ENCODE assay signal across 2 cellular contexts in the genomic region with DNA sequence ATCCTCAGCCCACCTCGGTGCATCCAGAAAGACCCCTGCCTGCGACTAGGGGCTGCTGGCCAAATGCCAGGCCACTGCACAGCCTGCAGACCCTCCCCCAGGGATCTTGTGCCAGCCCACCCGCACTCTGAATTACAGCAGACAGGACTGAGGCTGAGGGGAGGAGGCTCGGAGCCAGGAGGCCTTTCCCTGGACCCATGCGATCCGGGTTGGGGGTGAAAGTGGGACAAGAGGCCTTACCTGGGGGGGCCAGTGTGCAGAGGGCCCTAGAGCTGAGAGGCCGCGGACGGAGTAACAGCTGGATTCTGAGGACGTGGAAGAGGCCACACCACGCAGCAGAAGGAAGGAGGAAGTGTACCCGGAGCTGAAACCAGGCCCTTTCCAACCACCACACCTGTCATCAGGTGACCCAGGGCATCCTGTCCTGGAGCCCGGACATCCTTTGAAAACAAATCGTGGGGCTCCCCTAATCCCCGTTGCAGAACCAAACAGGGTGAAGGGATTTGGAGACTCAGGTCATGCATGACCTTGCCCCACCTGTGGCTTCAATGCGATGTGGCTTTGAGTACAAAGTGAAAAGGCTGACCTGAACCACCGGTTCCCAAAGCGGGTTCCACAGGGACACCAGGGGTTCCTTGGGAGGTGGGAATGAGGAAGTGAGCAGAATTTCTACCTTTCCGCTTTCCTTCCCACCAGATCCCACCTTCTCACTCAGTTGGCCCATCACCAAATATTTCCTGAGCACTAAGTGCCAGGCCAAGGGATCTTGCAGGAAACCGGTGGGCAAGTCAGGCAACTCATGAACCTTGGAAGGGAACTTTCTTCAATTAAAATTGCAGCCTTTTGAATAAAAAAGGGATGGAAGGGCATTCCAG.
TF ChIP-seq lines count a peak whose summit lies in the region.

No MANE protein-coding gene starts in this region.

TF ChIP-seq in SK-N-SH, 30 proteins besides CTCF, POLR2A, EP300 and RAD21 (continued from another document):
- TF ChIP-seq, protein P1, sequence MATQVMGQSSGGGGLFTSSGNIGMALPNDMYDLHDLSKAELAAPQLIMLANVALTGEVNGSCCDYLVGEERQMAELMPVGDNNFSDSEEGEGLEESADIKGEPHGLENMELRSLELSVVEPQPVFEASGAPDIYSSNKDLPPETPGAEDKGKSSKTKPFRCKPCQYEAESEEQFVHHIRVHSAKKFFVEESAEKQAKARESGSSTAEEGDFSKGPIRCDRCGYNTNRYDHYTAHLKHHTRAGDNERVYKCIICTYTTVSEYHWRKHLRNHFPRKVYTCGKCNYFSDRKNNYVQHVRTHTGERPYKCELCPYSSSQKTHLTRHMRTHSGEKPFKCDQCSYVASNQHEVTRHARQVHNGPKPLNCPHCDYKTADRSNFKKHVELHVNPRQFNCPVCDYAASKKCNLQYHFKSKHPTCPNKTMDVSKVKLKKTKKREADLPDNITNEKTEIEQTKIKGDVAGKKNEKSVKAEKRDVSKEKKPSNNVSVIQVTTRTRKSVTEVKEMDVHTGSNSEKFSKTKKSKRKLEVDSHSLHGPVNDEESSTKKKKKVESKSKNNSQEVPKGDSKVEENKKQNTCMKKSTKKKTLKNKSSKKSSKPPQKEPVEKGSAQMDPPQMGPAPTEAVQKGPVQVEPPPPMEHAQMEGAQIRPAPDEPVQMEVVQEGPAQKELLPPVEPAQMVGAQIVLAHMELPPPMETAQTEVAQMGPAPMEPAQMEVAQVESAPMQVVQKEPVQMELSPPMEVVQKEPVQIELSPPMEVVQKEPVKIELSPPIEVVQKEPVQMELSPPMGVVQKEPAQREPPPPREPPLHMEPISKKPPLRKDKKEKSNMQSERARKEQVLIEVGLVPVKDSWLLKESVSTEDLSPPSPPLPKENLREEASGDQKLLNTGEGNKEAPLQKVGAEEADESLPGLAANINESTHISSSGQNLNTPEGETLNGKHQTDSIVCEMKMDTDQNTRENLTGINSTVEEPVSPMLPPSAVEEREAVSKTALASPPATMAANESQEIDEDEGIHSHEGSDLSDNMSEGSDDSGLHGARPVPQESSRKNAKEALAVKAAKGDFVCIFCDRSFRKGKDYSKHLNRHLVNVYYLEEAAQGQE (IDR thresholded peaks at IDR 0.05; ENCODE audit: low read depth, low read length), result no peak
- TF ChIP-seq, protein P2, sequence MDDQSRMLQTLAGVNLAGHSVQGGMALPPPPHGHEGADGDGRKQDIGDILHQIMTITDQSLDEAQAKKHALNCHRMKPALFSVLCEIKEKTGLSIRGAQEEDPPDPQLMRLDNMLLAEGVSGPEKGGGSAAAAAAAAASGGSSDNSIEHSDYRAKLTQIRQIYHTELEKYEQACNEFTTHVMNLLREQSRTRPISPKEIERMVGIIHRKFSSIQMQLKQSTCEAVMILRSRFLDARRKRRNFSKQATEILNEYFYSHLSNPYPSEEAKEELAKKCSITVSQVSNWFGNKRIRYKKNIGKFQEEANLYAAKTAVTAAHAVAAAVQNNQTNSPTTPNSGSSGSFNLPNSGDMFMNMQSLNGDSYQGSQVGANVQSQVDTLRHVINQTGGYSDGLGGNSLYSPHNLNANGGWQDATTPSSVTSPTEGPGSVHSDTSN (IDR thresholded peaks at IDR 0.05), result no peak
- no peak for TF ChIP-seq TAF1 (IDR thresholded peaks at IDR 0.05; ENCODE audit: borderline replicate concordance, low read depth, low read length)

TF ChIP-seq in SK-N-SH treated with all-trans-retinoic acid at 6 μM for 48 hours, 23 proteins besides CTCF, POLR2A, EP300 and RAD21 (continued from another document):
- TF ChIP-seq, protein P3, sequence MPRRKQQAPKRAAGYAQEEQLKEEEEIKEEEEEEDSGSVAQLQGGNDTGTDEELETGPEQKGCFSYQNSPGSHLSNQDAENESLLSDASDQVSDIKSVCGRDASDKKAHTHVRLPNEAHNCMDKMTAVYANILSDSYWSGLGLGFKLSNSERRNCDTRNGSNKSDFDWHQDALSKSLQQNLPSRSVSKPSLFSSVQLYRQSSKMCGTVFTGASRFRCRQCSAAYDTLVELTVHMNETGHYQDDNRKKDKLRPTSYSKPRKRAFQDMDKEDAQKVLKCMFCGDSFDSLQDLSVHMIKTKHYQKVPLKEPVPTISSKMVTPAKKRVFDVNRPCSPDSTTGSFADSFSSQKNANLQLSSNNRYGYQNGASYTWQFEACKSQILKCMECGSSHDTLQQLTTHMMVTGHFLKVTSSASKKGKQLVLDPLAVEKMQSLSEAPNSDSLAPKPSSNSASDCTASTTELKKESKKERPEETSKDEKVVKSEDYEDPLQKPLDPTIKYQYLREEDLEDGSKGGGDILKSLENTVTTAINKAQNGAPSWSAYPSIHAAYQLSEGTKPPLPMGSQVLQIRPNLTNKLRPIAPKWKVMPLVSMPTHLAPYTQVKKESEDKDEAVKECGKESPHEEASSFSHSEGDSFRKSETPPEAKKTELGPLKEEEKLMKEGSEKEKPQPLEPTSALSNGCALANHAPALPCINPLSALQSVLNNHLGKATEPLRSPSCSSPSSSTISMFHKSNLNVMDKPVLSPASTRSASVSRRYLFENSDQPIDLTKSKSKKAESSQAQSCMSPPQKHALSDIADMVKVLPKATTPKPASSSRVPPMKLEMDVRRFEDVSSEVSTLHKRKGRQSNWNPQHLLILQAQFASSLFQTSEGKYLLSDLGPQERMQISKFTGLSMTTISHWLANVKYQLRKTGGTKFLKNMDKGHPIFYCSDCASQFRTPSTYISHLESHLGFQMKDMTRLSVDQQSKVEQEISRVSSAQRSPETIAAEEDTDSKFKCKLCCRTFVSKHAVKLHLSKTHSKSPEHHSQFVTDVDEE (CRISPR knock-in tag; IDR thresholded peaks at IDR 0.05), result no peak
- TF ChIP-seq, protein P4, sequence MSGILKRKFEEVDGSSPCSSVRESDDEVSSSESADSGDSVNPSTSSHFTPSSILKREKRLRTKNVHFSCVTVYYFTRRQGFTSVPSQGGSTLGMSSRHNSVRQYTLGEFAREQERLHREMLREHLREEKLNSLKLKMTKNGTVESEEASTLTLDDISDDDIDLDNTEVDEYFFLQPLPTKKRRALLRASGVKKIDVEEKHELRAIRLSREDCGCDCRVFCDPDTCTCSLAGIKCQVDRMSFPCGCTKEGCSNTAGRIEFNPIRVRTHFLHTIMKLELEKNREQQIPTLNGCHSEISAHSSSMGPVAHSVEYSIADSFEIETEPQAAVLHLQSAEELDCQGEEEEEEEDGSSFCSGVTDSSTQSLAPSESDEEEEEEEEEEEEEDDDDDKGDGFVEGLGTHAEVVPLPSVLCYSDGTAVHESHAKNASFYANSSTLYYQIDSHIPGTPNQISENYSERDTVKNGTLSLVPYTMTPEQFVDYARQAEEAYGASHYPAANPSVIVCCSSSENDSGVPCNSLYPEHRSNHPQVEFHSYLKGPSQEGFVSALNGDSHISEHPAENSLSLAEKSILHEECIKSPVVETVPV (CRISPR knock-in tag; IDR thresholded peaks at IDR 0.05), result no peak
- TF ChIP-seq SNAI2 (CRISPR knock-in tag; IDR thresholded peaks at IDR 0.05), result no peak
